ENCODE assay signal across 8 cellular contexts in genomic region chr4:123922-124274, GRCh38. TPM values are rescaled to one million over a fixed set of nuclear protein-coding genes. Genes with fewer than 3 reads are reported as not detected.
DNase-seq lines count a peak whose midpoint lies in the region; ATAC-seq, FAIRE-seq and TF ChIP-seq lines count a peak whose summit lies in the region.
"Not testable (repeated sequence)": the region's sequence is repeated elsewhere in the genome, so short reads cannot be mapped to it uniquely, and the experiment has no call there.

No MANE protein-coding gene starts in this region.

- TF ChIP-seq POLR2A in GM12878 (IDR thresholded peaks at IDR 0.05; ENCODE audit: low read depth, low read length); esophagus muscularis mucosa (IDR thresholded peaks at IDR 0.05; ENCODE audit: low read depth): not testable (repeated sequence)

- peaks cover 12% of the 10 kb centered on the region for H3K9me3 Mint-ChIP-seq in WTC11
- not testable (repeated sequence) for H3K9me3 Mint-ChIP-seq in osteocyte (ENCODE audit: unreplicated experiment)

- not testable (repeated sequence) for H3K27ac Mint-ChIP-seq in WTC11
- H3K27ac Mint-ChIP-seq in osteocyte (ENCODE audit: unreplicated experiment) = peak overlapping the region; percentile 99

- RAD21 ChIA-PET in GM12878 (lab: Charles Lee; ENCODE audit: unreplicated experiment) = interaction anchor here (1.0 kb wide), 1 partner anchor 18 kb away, joined by 3 read pairs; no protein-coding TSS in a partner anchor

- DNase-seq in BJ (ENCODE audit: low read depth); WTC11 (ENCODE audit: low spot score); GM12878 (ENCODE audit: low read depth, low spot score); esophagus muscularis mucosa (ENCODE audit: extremely low spot score); osteocyte (ENCODE audit: extremely low spot score, unreplicated experiment): not testable (repeated sequence)

- TF ChIP-seq CTCF in BJ (IDR thresholded peaks at IDR 0.05; ENCODE audit: insufficient read depth, low read depth, low read length); WTC11 (IDR thresholded peaks at IDR 0.05); GM12878 (IDR thresholded peaks at IDR 0.05 in 2 of 3, conservative IDR thresholded peaks at IDR 0.05 in 1 of 3; ENCODE audit: control insufficient read depth in 2 of 3, extremely low read depth in 1 of 3, insufficient read depth in 1 of 3, low read depth in 3 of 3, low read length in 3 of 3); esophagus muscularis mucosa (IDR thresholded peaks at IDR 0.05); liver (IDR thresholded peaks at IDR 0.05; ENCODE audit: low read depth, low read length, missing input control); osteocyte (IDR thresholded peaks at IDR 0.05): not testable (repeated sequence)

- H3K9ac ChIP-seq in HUES64 (ENCODE audit: low read depth, low read length) (0 out of 2 replicates have a peak overlapping the region, but pooled peaks have one; percentile 14), GM12878 (ENCODE audit: control insufficient read depth, insufficient read depth, low read length) (peak overlapping the region; percentile 80)
- H3K9ac ChIP-seq in liver (ENCODE audit: low read depth in 1 of 2, low read length in 2 of 2) = not testable (repeated sequence)

- H3K79me2 ChIP-seq in GM12878 (ENCODE audit: control insufficient read depth, insufficient read depth, low read length) = peaks cover 25% of the 10 kb centered on the region

- H3K4me2 ChIP-seq in GM12878 (ENCODE audit: control insufficient read depth, insufficient read depth) = peak overlapping the region; percentile 45

- ATAC-seq in WTC11, GM12878: not testable (repeated sequence)

- H3K36me3 ChIP-seq in BJ (ENCODE audit: control insufficient read depth, insufficient read depth, low read length); GM12878 (ENCODE audit: control insufficient read depth in 2 of 2, insufficient read depth in 2 of 2, low read length in 1 of 2): not testable (repeated sequence)
- H3K36me3 ChIP-seq in HUES64 (ENCODE audit: insufficient read depth, low read length) = peaks cover 32% of the 10 kb centered on the region
- H3K36me3 ChIP-seq in esophagus muscularis mucosa = peaks cover 0 to 23% (median 20%) of the 10 kb centered on the region in 4 donors
- peaks cover 2 to 26% (median 16%) of the 10 kb centered on the region in 4 donors for H3K36me3 ChIP-seq in liver (ENCODE audit: control insufficient read depth in 4 of 4, insufficient read depth in 3 of 4, low read depth in 1 of 4, low read length in 3 of 4)

- CTCF ChIA-PET in BJ (lab: Yijun Ruan, JAX) (interaction anchor here (0.7 to 1.0 kb wide), 2 partner anchors 9 to 11 kb away, joined by 3 to 4 read pairs; no protein-coding TSS in a partner anchor), WTC11 (lab: Charles Lee) (interaction anchor here (1.0 to 2.3 kb wide), 4 partner anchors 16 to 119 kb away, joined by 3 to 20 read pairs (median 4); partner anchors contain the start of gene ZNF595), GM12878 (lab: Yijun Ruan, JAX) (interaction anchor here (0.6 to 1.5 kb wide), 3 partner anchors 11 to 986 kb away, joined by 4 to 6 read pairs (median 5); no protein-coding TSS in a partner anchor)

- H2AFZ ChIP-seq in GM12878 (ENCODE audit: control insufficient read depth, low read depth, low read length) = peak overlapping the region; percentile 95

- 44% methylated on average over 10 of the region's 10 CpGs for WGBS in HUES64
- WGBS in GM12878 (ENCODE audit: insufficient coverage, insufficient replicate concordance, low lambda C conversion rate, missing lambda C conversion rate) = 21% methylated on average over 10 of the region's 10 CpGs
- WGBS in esophagus muscularis mucosa = 50% methylated on average over 8 of the region's 10 CpGs
- 42% methylated on average over 10 of the region's 10 CpGs for WGBS in liver

- not testable (repeated sequence) for FAIRE-seq in GM12878 (lab: Jason Lieb, UNC)

- not testable (repeated sequence) for H3K9me3 ChIP-seq in HUES64 (ENCODE audit: insufficient read depth, low read depth, low read length); esophagus muscularis mucosa
- peaks cover 27% of the 10 kb centered on the region for H3K9me3 ChIP-seq in GM12878 (replicated peaks; ENCODE audit: control insufficient read depth, insufficient read depth, low read length)
- H3K9me3 ChIP-seq in liver (ENCODE audit: control insufficient read depth in 4 of 4, low read length in 3 of 4) = peaks cover 2 to 50% (median 9%) of the 10 kb centered on the region in 4 donors

- H3K27me3 Mint-ChIP-seq in WTC11 (ENCODE audit: low read depth) = peaks cover 20% of the 10 kb centered on the region
- not testable (repeated sequence) for H3K27me3 Mint-ChIP-seq in osteocyte (ENCODE audit: unreplicated experiment)

- H3K27me3 ChIP-seq in BJ (ENCODE audit: control insufficient read depth, insufficient read depth, low read length); HUES64 (ENCODE audit: insufficient read depth, low read length); GM12878 (replicated peaks in 1 of 2; ENCODE audit: control insufficient read depth in 2 of 2, insufficient read depth in 2 of 2, low read length in 1 of 2); esophagus muscularis mucosa; liver (ENCODE audit: control insufficient read depth in 4 of 4, insufficient read depth in 4 of 4, low read length in 3 of 4): not testable (repeated sequence)

- TF ChIP-seq RAD21 in GM12878 (IDR thresholded peaks at IDR 0.05; ENCODE audit: insufficient read depth, low read depth, low read length); liver (IDR thresholded peaks at IDR 0.05): not testable (repeated sequence)

- not testable (repeated sequence) for H4K20me1 ChIP-seq in GM12878 (ENCODE audit: control insufficient read depth, insufficient read depth)

- H3K4me3 ChIP-seq in BJ (ENCODE audit: low read depth, low read length) (peak overlapping the region; percentile 15; the same call in 1 of the 2 replicates), HUES64 (ENCODE audit: low read length) (peak overlapping the region; percentile 92), GM12878 (peak overlapping the region; percentile 52), esophagus muscularis mucosa (peak overlapping the region; percentile 72 to 99 (median 85)), liver (ENCODE audit: low read depth in 1 of 3, low read length in 3 of 3) (peak overlapping the region; percentile 58 to 75 (median 73))

- intact Hi-C loops in GM12878 (cut with micrococcal nuclease; ENCODE audit: unreplicated experiment); esophagus muscularis mucosa (cut with DNase I): not testable (repeated sequence)

- POLR2A ChIA-PET in BJ (lab: Charles Lee) = interaction anchor here (0.7 kb wide), 1 partner anchor 8 kb away, joined by 4 read pairs; no protein-coding TSS in a partner anchor
- POLR2A ChIA-PET in WTC11 (lab: Charles Lee) = interaction anchor here (0.6 to 2.7 kb wide), 8 partner anchors 11 to 181 kb away, joined by 3 to 9 read pairs (median 4); partner anchors contain the start of genes ZNF595 and ZNF732
- POLR2A ChIA-PET in GM12878 (lab: Charles Lee) = interaction anchor here (1.3 kb wide), 1 partner anchor 12 kb away, joined by 7 read pairs; no protein-coding TSS in a partner anchor

- SMC1A ChIA-PET in GM12878 (lab: Charles Lee; ENCODE audit: uncharacterized antibody, unreplicated experiment) = interaction anchor here (0.9 to 1.5 kb wide), 2 partner anchors 13 to 119 kb away, joined by 3 to 4 read pairs; no protein-coding TSS in a partner anchor

- in situ Hi-C loops in GM12878 (cut with MboI) = not testable (repeated sequence)

- H3K27ac ChIP-seq in HUES64 (ENCODE audit: low read depth, low read length) = not testable (repeated sequence)
- peak overlapping the region; percentile 96 for H3K27ac ChIP-seq in GM12878 (ENCODE audit: control insufficient read depth, insufficient read depth)
- peak overlapping the region; percentile 86 to 96 (median 91) for H3K27ac ChIP-seq in esophagus muscularis mucosa (replicated peaks in 1 of 4)
- peak overlapping the region; percentile 85 to 90 for H3K27ac ChIP-seq in liver (ENCODE audit: low read depth in 1 of 2, low read length in 2 of 2)
- peak overlapping the region; percentile 54 for H3K27ac ChIP-seq in temporal lobe (ENCODE audit: low read depth, low read length)

- H3K36me3 Mint-ChIP-seq in WTC11 = peaks cover 19% of the 10 kb centered on the region
- H3K36me3 Mint-ChIP-seq in osteocyte (ENCODE audit: unreplicated experiment) = not testable (repeated sequence)

- not testable (repeated sequence) for H3K4me1 ChIP-seq in HUES64 (ENCODE audit: insufficient read depth, low read length); GM12878 (ENCODE audit: control insufficient read depth, insufficient read depth, low read length)
- H3K4me1 ChIP-seq in esophagus muscularis mucosa (peaks cover 15 to 22% (median 20%) of the 10 kb centered on the region in 4 donors), liver (ENCODE audit: control insufficient read depth in 4 of 4, insufficient read depth in 4 of 4, low read length in 3 of 4) (peaks cover 2 to 14% (median 8%) of the 10 kb centered on the region in 4 donors)

- peak overlapping the region; percentile 99 for H3K4me3 Mint-ChIP-seq in WTC11
- H3K4me3 Mint-ChIP-seq in osteocyte (ENCODE audit: unreplicated experiment) = peak overlapping the region; percentile 99

- TF ChIP-seq EP300 in GM12878 (IDR thresholded peaks at IDR 0.05; ENCODE audit: borderline replicate concordance in 1 of 2, control insufficient read depth in 1 of 2, low read depth in 2 of 2, low read length in 2 of 2); esophagus muscularis mucosa (IDR thresholded peaks at IDR 0.05): not testable (repeated sequence)

- BruUV-seq in GM12878 (replicated peaks; lab: Mats Ljungman, UMichigan) = not testable (repeated sequence)

- H3K4me1 Mint-ChIP-seq in WTC11 = not testable (repeated sequence)
- peaks cover 12% of the 10 kb centered on the region for H3K4me1 Mint-ChIP-seq in osteocyte (ENCODE audit: unreplicated experiment)

RNA-seq across cellular contexts. Expression of gene ZNF718, which starts 0.4 kb away (rescaled TPM):
- polyA plus RNA-seq in BJ (2011; rRNA removed) (1.6 and 2.4 TPM in 2 replicates), GM12878 (2011; rRNA removed) (3.6 and 4.6 TPM in 2 replicates), GM12878 (2014; fragmentation: Illumina TruSeq; extraction: Trizol) (3.4 and 5.0 TPM in 2 replicates), GM12878 (2014; fragmentation: Nextera tagmentation; extraction: Ambion mirVana) (1 to 10 TPM; 1.1 to 1.7 TPM), GM12878 (2014; rRNA removed) (2.9 and 3.4 TPM in 2 replicates), GM12878 (2016; fragmentation: Nextera tagmentation; extraction: Ambion mirVana) (1 to 10 TPM; 4.3 to 4.5 TPM), liver (1 to 10 TPM in 1 of 2 donors, under 1 TPM in 1; 0.50 to 1.1 TPM)
- polyA minus RNA-seq in BJ (2011; rRNA and poly(A)+ RNA removed) = 1.7 and 2.7 TPM in 2 replicates
- polyA plus RNA-seq in HUES64 (2013, experiment 1 of 2) = 8.9 TPM
- polyA plus RNA-seq in HUES64 (2013, experiment 2 of 2) = 9.0 TPM
- total RNA-seq in WTC11 (2021) (11.8 to 12.5 TPM (median 12.0 TPM) in 3 replicates), GM12878 (2014; rRNA removed) (5.4 and 7.7 TPM in 2 replicates), GM12878 (2014; rRNA removed; fragmentation: Illumina TruSeq; extraction: Trizol) (7.0 and 7.6 TPM in 2 replicates), GM12878 (2021) (5.2 and 5.3 TPM in 2 replicates), esophagus muscularis mucosa (10 to 100 TPM in 1 of 4 donors, 1 to 10 TPM in 3; 4.6 to 16.2 (median 5.7) TPM), liver (1 to 10 TPM; 3.7 to 6.5 TPM), osteocyte (5.8 and 5.9 TPM in 2 replicates), temporal lobe (36.4 TPM)
- total RNA-seq in GM12878 (2013; cell fraction: nucleolus; rRNA removed) = 63.4 and 68.2 TPM in 2 replicates
- 0.88 TPM for polyA plus RNA-seq in GM12878 (2011; ENCODE audit: low read depth)
- 2.3 and 2.9 TPM in 2 replicates for polyA plus RNA-seq in GM12878 (2011; cell fraction: cytosol; rRNA removed)
- polyA plus RNA-seq in GM12878 (2011; cell fraction: nucleus; rRNA removed) = 4.9 and 6.5 TPM in 2 replicates
- polyA plus RNA-seq in GM12878 (2012) = 1.7 and 2.5 TPM in 2 replicates
- polyA minus RNA-seq in GM12878 (2011; rRNA and poly(A)+ RNA removed) = 6.1 and 8.0 TPM in 2 replicates
- polyA minus RNA-seq in GM12878 (2011; cell fraction: cytosol; rRNA and poly(A)+ RNA removed) = 2.8 and 3.3 TPM in 2 replicates
- polyA minus RNA-seq in GM12878 (2011; cell fraction: nucleus; rRNA and poly(A)+ RNA removed) = 13.4 and 28.7 TPM in 2 replicates

Comparison
In these comparisons a context has a peak if more than half of its experiments do, and no peak if none do; other contexts are left out.
1. H3K4me3 ChIP-seq: peak in every context shown above with its lines; median percentile 92 in HUES64; 85 in esophagus muscularis mucosa; 73 in liver; 52 in GM12878; 15 in BJ.